15 cellular contexts compared by ENCODE assay signal in the genomic region with DNA sequence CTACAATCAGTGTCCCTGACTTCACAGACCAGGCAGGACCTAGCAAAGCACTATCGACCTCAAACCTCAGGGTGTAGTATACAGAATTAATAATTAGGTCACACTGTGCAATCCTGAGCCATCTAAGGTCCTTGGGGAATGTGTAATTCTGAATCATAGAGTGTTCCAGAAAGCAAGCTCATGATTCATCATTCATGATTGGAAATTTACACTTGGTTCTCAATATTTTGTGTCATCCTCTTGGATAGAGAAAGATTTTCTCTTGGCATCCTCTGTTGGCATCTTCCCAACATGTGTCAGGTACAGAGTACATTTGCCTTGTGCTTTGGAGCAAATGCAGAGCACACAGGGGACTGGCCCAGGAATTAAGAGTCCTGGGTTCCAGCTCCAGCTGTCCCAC.
DNase-seq lines count a peak whose midpoint lies in the region; ATAC-seq and TF ChIP-seq lines count a peak whose summit lies in the region.
"Had no signal": no experiment of that assay in that cellular context is flagged by ENCODE, and none has a peak within 500 bp of the region (broad histone marks: within the 10 kb centered on the region; RNA-seq: fewer than 3 reads in every experiment).

No MANE protein-coding gene starts in this region.

- H3K27ac Mint-ChIP-seq in stimulated activated naive CD8-positive, alpha-beta T cell treated with anti-CD3 and anti-CD28 coated beads, Interleukin-15, amount 100 ng/mL, for 72 hours, result no peak overlapping the region
- H3K27ac Mint-ChIP-seq: T-helper 1 cell treated with Interleukin-12 subunit alpha and Interleukin-12 subunit beta and Interleukin-4 antibody, amounts not matched to agents 30 μg/mL and 1 μg/mL, for 36 hours had no signal

- H3K9me3 ChIP-seq in SK-N-SH, result no peaks in the 10 kb centered on the region

- H4K20me1 ChIP-seq in SK-N-SH (ENCODE audit: insufficient read depth), result no peaks in the 10 kb centered on the region

- H3K4me1 ChIP-seq in SK-N-SH (ENCODE audit: control insufficient read depth in 1 of 2, insufficient read depth in 2 of 2, low read depth in 1 of 2, low read length in 1 of 2), result peaks cover 4 to 41% of the 10 kb centered on the region in 2 experiments

- WGBS in SK-N-SH (ENCODE audit: low lambda C conversion rate), result 44% methylated on average over 1 of the region's 1 CpG

- peaks cover 8% of the 10 kb centered on the region for H3K36me3 Mint-ChIP-seq in activated T-cell treated with anti-CD3 and anti-CD28 coated beads, Interleukin-2, amount 50 U/mL, for 4 hours (ENCODE audit: insufficient read depth)

- no peak for TF ChIP-seq RAD21 in SK-N-SH (IDR thresholded peaks at IDR 0.05; ENCODE audit: low read length)

- no peaks in the 10 kb centered on the region for H3K27me3 Mint-ChIP-seq in stimulated activated naive CD8-positive, alpha-beta T cell treated with anti-CD3 and anti-CD28 coated beads, Interleukin-15, amount 100 ng/mL, for 72 hours
- H3K27me3 Mint-ChIP-seq in activated T-cell treated with anti-CD3 and anti-CD28 coated beads, Interleukin-2, amount 50 U/mL, for 4 hours (ENCODE audit: low read depth), result no peaks in the 10 kb centered on the region

- no peaks in the 10 kb centered on the region for H3K79me2 ChIP-seq in SK-N-SH (ENCODE audit: insufficient read depth)

- peaks cover 17% of the 10 kb centered on the region for H3F3A ChIP-seq in SK-N-SH (replicated peaks; ENCODE audit: insufficient read depth)

- H3K36me3 ChIP-seq in SK-N-SH (replicated peaks in 1 of 2; ENCODE audit: control insufficient read depth in 1 of 2, insufficient read depth in 2 of 2, low read length in 1 of 2), result no peaks in the 10 kb centered on the region

- DNase-seq in GM04504 (ENCODE audit: low read depth), result peak; percentile 37
- no peak for DNase-seq in SK-N-SH
- peak; percentile 98 for DNase-seq in fibroblast of mammary gland (ENCODE audit: low read depth)
- DNase-seq in renal cortical epithelial cell (ENCODE audit: low read depth), result peak; percentile 87
- no peak for DNase-seq in stimulated activated naive CD8-positive, alpha-beta T cell treated with anti-CD3 and anti-CD28 coated beads, Interleukin-15, amount 100 ng/mL, for 72 hours
- DNase-seq in cortex of kidney (lab: John Stamatoyannopoulos, UW), result no peak
- no peak for DNase-seq in activated T-cell treated with anti-CD3 and anti-CD28 coated beads, Interleukin-2, amount 50 U/mL, for 4 hours
- DNase-seq: activated CD4-positive, alpha-beta T cell treated with anti-CD3 and anti-CD28 coated beads, Interleukin-2, amount 50 U/mL, for 1 hour; activated effector memory CD4-positive, alpha-beta T cell treated with Interleukin-2 at 50 U/mL for 16 hours; Calu3; foreskin melanocyte; GOT3; nephron progenitor cell had no signal

- peak in 1 of 2 experiments; percentile 85; a peak in 1 of 4 replicates for TF ChIP-seq EP300 in SK-N-SH (IDR thresholded peaks at IDR 0.05; ENCODE audit: borderline replicate concordance in 1 of 2, low read depth in 1 of 2, low read length in 1 of 2)

- H3K27me3 ChIP-seq in SK-N-SH (ENCODE audit: insufficient read depth), result no peaks in the 10 kb centered on the region

- POLR2A ChIA-PET in SK-N-SH (lab: Yijun Ruan, JAX), result no interaction called here

- peak overlapping the region; percentile 5; the same call in 1 of the 2 replicates for H3K4me2 ChIP-seq in SK-N-SH

- H3K4me1 Mint-ChIP-seq in stimulated activated naive CD8-positive, alpha-beta T cell treated with anti-CD3 and anti-CD28 coated beads, Interleukin-15, amount 100 ng/mL, for 72 hours, result no peaks in the 10 kb centered on the region
- H3K4me1 Mint-ChIP-seq in activated T-cell treated with anti-CD3 and anti-CD28 coated beads, Interleukin-2, amount 50 U/mL, for 4 hours (ENCODE audit: low read depth), result no peaks in the 10 kb centered on the region

- H3K4me3 ChIP-seq in SK-N-SH (ENCODE audit: low read depth in 2 of 2, low read length in 1 of 2) (no peak overlapping the region), fibroblast of mammary gland (ENCODE audit: control insufficient read depth, low read depth, low read length) (no peak overlapping the region)

- no peak for TF ChIP-seq CTCF in SK-N-SH (IDR thresholded peaks at IDR 0.05)
- TF ChIP-seq CTCF in fibroblast of mammary gland (conservative IDR thresholded peaks at IDR 0.05; ENCODE audit: control insufficient read depth, insufficient read depth, low read depth, low read length), result no peak

- no peak overlapping the region for H3K9ac ChIP-seq in SK-N-SH

- CTCF ChIA-PET in SK-N-SH (lab: Yijun Ruan, JAX), result interaction anchor here (1.0 to 3.9 kb wide), 4 partner anchors 9 to 313 kb away, joined by 3 to 22 read pairs (median 3); no protein-coding TSS in a partner anchor

- no peaks in the 10 kb centered on the region for H3K9me3 Mint-ChIP-seq in stimulated activated naive CD8-positive, alpha-beta T cell treated with anti-CD3 and anti-CD28 coated beads, Interleukin-15, amount 100 ng/mL, for 72 hours
- H3K9me3 Mint-ChIP-seq in activated T-cell treated with anti-CD3 and anti-CD28 coated beads, Interleukin-2, amount 50 U/mL, for 4 hours, result no peaks in the 10 kb centered on the region
- H3K9me3 Mint-ChIP-seq: nephron progenitor cell; T-helper 1 cell treated with Interleukin-12 subunit alpha and Interleukin-12 subunit beta and Interleukin-4 antibody, amounts not matched to agents 30 μg/mL and 1 μg/mL, for 36 hours had no signal

- no peak overlapping the region; a peak in 1 of 4 replicates for H3K27ac ChIP-seq in SK-N-SH (ENCODE audit: low read depth in 2 of 2, low read length in 1 of 2)

- H3K4me3 Mint-ChIP-seq in stimulated activated naive CD8-positive, alpha-beta T cell treated with anti-CD3 and anti-CD28 coated beads, Interleukin-15, amount 100 ng/mL, for 72 hours, result no peak overlapping the region
- H3K4me3 Mint-ChIP-seq in activated T-cell treated with anti-CD3 and anti-CD28 coated beads, Interleukin-2, amount 50 U/mL, for 4 hours, result no peak overlapping the region
- H3K4me3 Mint-ChIP-seq: nephron progenitor cell; T-helper 1 cell treated with Interleukin-12 subunit alpha and Interleukin-12 subunit beta and Interleukin-4 antibody, amounts not matched to agents 30 μg/mL and 1 μg/mL, for 36 hours had no signal

- no peak for ATAC-seq in stimulated activated naive CD8-positive, alpha-beta T cell treated with anti-CD3 and anti-CD28 coated beads, Interleukin-15, amount 100 ng/mL, for 72 hours
- ATAC-seq in activated T-cell treated with anti-CD3 and anti-CD28 coated beads, Interleukin-2, amount 50 U/mL, for 4 hours, result no peak
- ATAC-seq in GM18907 (IDR thresholded peaks at IDR 0.05; ENCODE audit: unreplicated experiment), result no peak

- no peaks in the 10 kb centered on the region for H3K9me2 ChIP-seq in SK-N-SH

- no peak overlapping the region for H2AFZ ChIP-seq in SK-N-SH (ENCODE audit: low read depth)

TF ChIP-seq in SK-N-SH, 30 proteins besides CTCF, POLR2A, EP300 and RAD21 (continues in another document):
- TF ChIP-seq ELF1 (IDR thresholded peaks at IDR 0.05) (no peak), MXI1 (IDR thresholded peaks at IDR 0.05; ENCODE audit: low read depth, low read length) (no peak), NRF1 (IDR thresholded peaks at IDR 0.05; ENCODE audit: low read depth, low read length) (no peak), TCF12 (IDR thresholded peaks at IDR 0.05) (peak; percentile 79), SIN3A (IDR thresholded peaks at IDR 0.05; ENCODE audit: borderline replicate concordance, low read depth, low read length) (no peak), RCOR1 (IDR thresholded peaks at IDR 0.05; ENCODE audit: low read length) (no peak), EZH2phosphoT487 (IDR thresholded peaks at IDR 0.05; ENCODE audit: borderline replicate concordance, low read depth) (no peak), FOXJ3 (CRISPR knock-in tag; IDR thresholded peaks at IDR 0.05) (no peak), GATA2 (CRISPR knock-in tag; IDR thresholded peaks at IDR 0.05) (no peak), TEAD4 (IDR thresholded peaks at IDR 0.05; ENCODE audit: borderline replicate concordance, insufficient read depth) (peak; percentile 76; the same call in 1 of the 2 replicates), TAF1 (IDR thresholded peaks at IDR 0.05; ENCODE audit: borderline replicate concordance, low read depth, low read length) (no peak), SMC3 (IDR thresholded peaks at IDR 0.05; ENCODE audit: low read depth, low read length) (no peak), RFX5 (IDR thresholded peaks at IDR 0.05; ENCODE audit: low read length) (no peak), JUND (IDR thresholded peaks at IDR 0.05) (peak; percentile 85)
- TF ChIP-seq, protein P1, sequence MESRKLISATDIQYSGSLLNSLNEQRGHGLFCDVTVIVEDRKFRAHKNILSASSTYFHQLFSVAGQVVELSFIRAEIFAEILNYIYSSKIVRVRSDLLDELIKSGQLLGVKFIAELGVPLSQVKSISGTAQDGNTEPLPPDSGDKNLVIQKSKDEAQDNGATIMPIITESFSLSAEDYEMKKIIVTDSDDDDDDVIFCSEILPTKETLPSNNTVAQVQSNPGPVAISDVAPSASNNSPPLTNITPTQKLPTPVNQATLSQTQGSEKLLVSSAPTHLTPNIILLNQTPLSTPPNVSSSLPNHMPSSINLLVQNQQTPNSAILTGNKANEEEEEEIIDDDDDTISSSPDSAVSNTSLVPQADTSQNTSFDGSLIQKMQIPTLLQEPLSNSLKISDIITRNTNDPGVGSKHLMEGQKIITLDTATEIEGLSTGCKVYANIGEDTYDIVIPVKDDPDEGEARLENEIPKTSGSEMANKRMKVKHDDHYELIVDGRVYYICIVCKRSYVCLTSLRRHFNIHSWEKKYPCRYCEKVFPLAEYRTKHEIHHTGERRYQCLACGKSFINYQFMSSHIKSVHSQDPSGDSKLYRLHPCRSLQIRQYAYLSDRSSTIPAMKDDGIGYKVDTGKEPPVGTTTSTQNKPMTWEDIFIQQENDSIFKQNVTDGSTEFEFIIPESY (IDR thresholded peaks at IDR 0.05; ENCODE audit: borderline replicate concordance, low read depth), result no peak
- TF ChIP-seq, protein P2, sequence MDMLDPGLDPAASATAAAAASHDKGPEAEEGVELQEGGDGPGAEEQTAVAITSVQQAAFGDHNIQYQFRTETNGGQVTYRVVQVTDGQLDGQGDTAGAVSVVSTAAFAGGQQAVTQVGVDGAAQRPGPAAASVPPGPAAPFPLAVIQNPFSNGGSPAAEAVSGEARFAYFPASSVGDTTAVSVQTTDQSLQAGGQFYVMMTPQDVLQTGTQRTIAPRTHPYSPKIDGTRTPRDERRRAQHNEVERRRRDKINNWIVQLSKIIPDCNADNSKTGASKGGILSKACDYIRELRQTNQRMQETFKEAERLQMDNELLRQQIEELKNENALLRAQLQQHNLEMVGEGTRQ (IDR thresholded peaks at IDR 0.05; ENCODE audit: borderline replicate concordance, low read depth, low read length), result no peak; the same call in 1 of the 2 replicates
- TF ChIP-seq, protein P3, sequence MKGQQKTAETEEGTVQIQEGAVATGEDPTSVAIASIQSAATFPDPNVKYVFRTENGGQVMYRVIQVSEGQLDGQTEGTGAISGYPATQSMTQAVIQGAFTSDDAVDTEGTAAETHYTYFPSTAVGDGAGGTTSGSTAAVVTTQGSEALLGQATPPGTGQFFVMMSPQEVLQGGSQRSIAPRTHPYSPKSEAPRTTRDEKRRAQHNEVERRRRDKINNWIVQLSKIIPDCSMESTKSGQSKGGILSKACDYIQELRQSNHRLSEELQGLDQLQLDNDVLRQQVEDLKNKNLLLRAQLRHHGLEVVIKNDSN (IDR thresholded peaks at IDR 0.05; ENCODE audit: borderline replicate concordance, low read depth), result no peak

Comparison
In these comparisons a context has a peak if more than half of its experiments do, and no peak if none do; other contexts are left out.
1. DNase-seq: peak in GM04504 (single experiment), fibroblast of mammary gland (single experiment) and renal cortical epithelial cell (single experiment); none in SK-N-SH (single experiment), stimulated activated naive CD8-positive, alpha-beta T cell treated with anti-CD3 and anti-CD28 coated beads, Interleukin-15, amount 100 ng/mL, for 72 hours (0 of 2), cortex of kidney (single experiment) and activated T-cell treated with anti-CD3 and anti-CD28 coated beads, Interleukin-2, amount 50 U/mL, for 4 hours (single experiment).